ENCODE assay signal across 9 cellular contexts in the genomic region with DNA sequence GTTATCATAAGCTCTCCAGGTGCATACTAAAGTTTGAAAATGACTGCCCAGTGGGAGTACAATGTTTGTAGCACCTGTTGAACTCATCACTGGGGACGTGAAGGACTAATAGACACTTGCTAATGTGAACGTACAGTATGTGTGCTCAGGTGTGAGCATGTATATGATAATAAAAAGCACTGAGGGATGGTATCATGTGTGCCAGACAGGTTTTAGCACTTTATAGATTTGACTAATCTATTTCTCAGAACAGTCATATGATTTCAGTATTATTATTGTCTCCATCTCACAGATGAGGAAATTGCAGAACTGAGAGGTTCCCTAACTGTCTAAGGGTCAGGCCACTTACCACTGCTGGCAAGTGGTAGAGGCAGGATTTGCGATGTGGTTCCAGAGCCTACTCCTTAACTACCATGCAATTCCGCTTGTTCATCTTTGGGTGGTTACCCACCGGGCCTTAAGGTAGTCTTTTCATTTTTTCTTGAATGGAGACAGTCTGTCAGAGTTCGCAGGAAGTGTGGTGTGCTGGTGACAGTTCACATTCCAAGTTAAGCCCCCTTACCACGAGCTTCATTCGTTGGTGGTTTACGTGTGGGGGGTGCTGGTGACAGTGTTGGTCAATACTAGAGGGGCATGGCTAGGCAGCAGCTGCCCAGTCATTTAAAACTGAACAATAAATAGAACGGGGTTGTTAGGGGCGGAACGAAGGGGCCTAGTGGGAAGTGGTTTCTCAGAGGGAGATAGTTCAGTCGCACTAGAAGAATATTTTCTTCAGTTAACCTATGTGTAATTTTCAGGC.
A peak's percentile ranks its signal among the peaks of the same experiment; 100 is the strongest.
DNase-seq lines count a peak whose midpoint lies in the region; ATAC-seq and TF ChIP-seq lines count a peak whose summit lies in the region.
"Had no signal": no experiment of that assay in that cellular context is flagged by ENCODE, and none has a peak within 500 bp of the region (broad histone marks: within the 10 kb centered on the region; RNA-seq: fewer than 3 reads in every experiment).

No MANE protein-coding gene starts in this region.

- ATAC-seq in GM21423 (IDR thresholded peaks at IDR 0.05; ENCODE audit: unreplicated experiment) (peak; percentile 67), HG03575 (IDR thresholded peaks at IDR 0.05; ENCODE audit: extremely low read depth, insufficient number of reproducible peaks, low FRiP score, unreplicated experiment) (peak; percentile 68)
- ATAC-seq in effector memory CD8-positive, alpha-beta T cell (replicated peaks): peak; percentile 52

- H3K27me3 Mint-ChIP-seq in effector memory CD8-positive, alpha-beta T cell: no peaks in the 10 kb centered on the region

- H3K9me3 Mint-ChIP-seq in effector memory CD8-positive, alpha-beta T cell: no peaks in the 10 kb centered on the region

- peak; percentile 58 for DNase-seq in GM10266 (ENCODE audit: extremely low spot score)
- DNase-seq in effector memory CD8-positive, alpha-beta T cell: no peak
- DNase-seq in NCI-H1048 (lab: John Stamatoyannopoulos, UW): no peak
- no peak for DNase-seq in anterior cingulate cortex (lab: John Stamatoyannopoulos, UW)
- DNase-seq in Ammon's horn (ENCODE audit: low spot score): no peak
- no peak for DNase-seq in amniotic stem cell (lab: John Stamatoyannopoulos, UW)
- DNase-seq: right cardiac atrium had no signal

- peak overlapping the region; percentile 56 to 72 for H3K27ac Mint-ChIP-seq in effector memory CD8-positive, alpha-beta T cell

- peak overlapping the region in 1 of 2 donors; percentile 17 for H3K4me3 Mint-ChIP-seq in effector memory CD8-positive, alpha-beta T cell

- peaks cover 8% of the 10 kb centered on the region for H3K36me3 Mint-ChIP-seq in effector memory CD8-positive, alpha-beta T cell (ENCODE audit: insufficient read depth)

- TF ChIP-seq CTCF in GM10266 (IDR thresholded peaks at IDR 0.05; ENCODE audit: control insufficient read depth, insufficient read depth, low read depth, missing control alignments): no peak

- H3K4me1 Mint-ChIP-seq in effector memory CD8-positive, alpha-beta T cell (ENCODE audit: low read depth in 2 of 2): peaks cover 61 to 79% of the 10 kb centered on the region in 2 donors
